In genomic region chr5:171759777-171760176, GRCh38 we compare ENCODE assay signal across 34 cellular contexts. TPM values are rescaled to one million over a fixed set of nuclear protein-coding genes. Genes with fewer than 3 reads are reported as not detected.
"Had no signal": no experiment of that assay in that cellular context is flagged by ENCODE, and none has a peak within 500 bp of the region (broad histone marks: within the 10 kb centered on the region; RNA-seq: fewer than 3 reads in every experiment).

No MANE protein-coding gene starts in this region.

- ATAC-seq: mucosa of descending colon; naive thymus-derived CD4-positive, alpha-beta T cell; natural killer cell treated with Interleukin-12 subunit alpha and Interleukin-12 subunit beta and Interleukin-15 and Interleukin-18, amount 100 ng/mL, for 72 hours; right lobe of liver; stimulated activated naive B cell treated with anti-CD40 and anti-IgM and Interleukin-4, amounts not matched to agents 10 μg/mL and 1 μg/mL and 100 μg/mL, for 72 hours; stimulated activated naive CD8-positive, alpha-beta T cell treated with anti-CD3 and anti-CD28 coated beads, Interleukin-15, Interleukin-2, amounts not matched to agents 100 U/mL and 50 U/mL, for 24 hours; upper lobe of right lung had no signal

- H3K4me3 Mint-ChIP-seq: naive thymus-derived CD4-positive, alpha-beta T cell; natural killer cell treated with Interleukin-12 subunit alpha and Interleukin-12 subunit beta and Interleukin-15 and Interleukin-18, amount 100 ng/mL, for 72 hours; stimulated activated naive B cell treated with anti-CD40 and anti-IgM and Interleukin-4, amounts not matched to agents 10 μg/mL and 1 μg/mL and 100 μg/mL, for 72 hours had no signal

- H3K36me3 Mint-ChIP-seq: natural killer cell treated with Interleukin-12 subunit alpha and Interleukin-12 subunit beta and Interleukin-15 and Interleukin-18, amount 100 ng/mL, for 72 hours; stimulated activated naive B cell treated with anti-CD40 and anti-IgM and Interleukin-4, amounts not matched to agents 10 μg/mL and 1 μg/mL and 100 μg/mL, for 72 hours had no signal

- H3K36me3 ChIP-seq: left ventricle myocardium inferior, ovary, right atrium auricular region, right lobe of liver, stomach, suprapubic skin, thoracic aorta, tibial artery, upper lobe of right lung, uterus had no signal

- H3K4me1 ChIP-seq: right atrium auricular region, stomach, upper lobe of right lung, uterus had no signal

- H3K9me3 Mint-ChIP-seq: natural killer cell treated with Interleukin-12 subunit alpha and Interleukin-12 subunit beta and Interleukin-15 and Interleukin-18, amount 100 ng/mL, for 72 hours had no signal

- H3K9me3 ChIP-seq: mucosa of descending colon, ovary, right lobe of liver, suprapubic skin, thoracic aorta, tibial artery, upper lobe of right lung, uterus had no signal

- H3K27me3 ChIP-seq: hepatocyte, ovary, right atrium auricular region, right lobe of liver, suprapubic skin, tibial artery, upper lobe of right lung, uterus had no signal

- H3K4me1 Mint-ChIP-seq: naive thymus-derived CD4-positive, alpha-beta T cell; stimulated activated naive B cell treated with anti-CD40 and anti-IgM and Interleukin-4, amounts not matched to agents 10 μg/mL and 1 μg/mL and 100 μg/mL, for 72 hours had no signal

- H3K27ac Mint-ChIP-seq: naive thymus-derived CD4-positive, alpha-beta T cell; natural killer cell treated with Interleukin-12 subunit alpha and Interleukin-12 subunit beta and Interleukin-15 and Interleukin-18, amount 100 ng/mL, for 72 hours; progenitor cell of endocrine pancreas; stimulated activated naive B cell treated with anti-CD40 and anti-IgM and Interleukin-4, amounts not matched to agents 10 μg/mL and 1 μg/mL and 100 μg/mL, for 72 hours had no signal

- H3K27ac ChIP-seq: hepatocyte, left ventricle myocardium inferior, ovary, right atrium auricular region, right lobe of liver, stomach, suprapubic skin, thoracic aorta, upper lobe of right lung, uterus had no signal

- H3K79me2 ChIP-seq: hepatocyte had no signal

- H2AFZ ChIP-seq: hepatocyte had no signal

- DNase-seq: left ventricle myocardium inferior; midbrain; mucosa of descending colon; naive thymus-derived CD4-positive, alpha-beta T cell; ovary; right lobe of liver; stimulated activated CD4-positive, alpha-beta T cell treated with anti-CD3 and anti-CD28 coated beads, Interleukin-12 subunit alpha, Interleukin-12 subunit beta, amount 100 ng/mL, for 4 hours; stimulated activated CD4-positive, alpha-beta T cell treated with anti-CD3 and anti-CD28 coated beads, Interleukin-15, amount 100 ng/mL, for 24 hours; stimulated activated CD4-positive, alpha-beta T cell treated with anti-CD3 and anti-CD28 coated beads, Interleukin-2, amount 100 ng/mL, for 24 hours; stimulated activated CD4-positive, alpha-beta T cell treated with anti-CD3 and anti-CD28 coated beads, Interleukin-4, amount 100 ng/mL, for 1 hour; stimulated activated naive B cell treated with anti-CD40 and anti-IgM and Interleukin-4, amounts not matched to agents 10 μg/mL and 1 μg/mL and 100 μg/mL, for 72 hours; stimulated activated naive CD8-positive, alpha-beta T cell treated with anti-CD3 and anti-CD28 coated beads, Interleukin-15, Interleukin-2, amounts not matched to agents 100 U/mL and 50 U/mL, for 24 hours; stomach; tibial artery; upper lobe of right lung; uterus had no signal

- H3K4me3 ChIP-seq: hepatocyte, left ventricle myocardium inferior, lung, mucosa of descending colon, ovary, right atrium auricular region, right lobe of liver, smooth muscle cell, stomach, suprapubic skin, thoracic aorta, tibial artery, upper lobe of right lung, uterus had no signal

- H3K4me2 ChIP-seq: hepatocyte, smooth muscle cell had no signal

RNA-seq across cellular contexts. Expression of gene SMIM23, which starts 25.8 kb away (rescaled TPM):
- total RNA-seq: hepatocyte; kidney epithelial cell; left ventricle myocardium inferior; lower leg skin; lung; mesenteric fat pad; mucosa of descending colon; myocyte; naive thymus-derived CD4-positive, alpha-beta T cell; natural killer cell treated with Interleukin-12 subunit alpha and Interleukin-12 subunit beta and Interleukin-15 and Interleukin-18, amount 100 ng/mL, for 72 hours; omental fat pad; ovary; progenitor cell of endocrine pancreas; pulmonary artery endothelial cell; renal cortical epithelial cell; right atrium auricular region; right lobe of liver; skeletal muscle tissue; smooth muscle cell; stomach; subcutaneous adipose tissue; suprapubic skin; thoracic aorta; upper lobe of right lung; uterus had no signal
- polyA plus RNA-seq: hepatocyte; lung; naive thymus-derived CD4-positive, alpha-beta T cell; neural cell; ovary; smooth muscle cell; stomach had no signal
